In genomic region chr12:64028541-64028940, GRCh38 we compare ENCODE assay signal across 17 cellular contexts.
"Had no signal": no experiment of that assay in that cellular context is flagged by ENCODE, and none has a peak within 500 bp of the region (broad histone marks: within the 10 kb centered on the region; RNA-seq: fewer than 3 reads in every experiment).

No MANE protein-coding gene starts in this region.

- H3K36me3 Mint-ChIP-seq: activated naive CD4-positive, alpha-beta T cell treated with anti-CD3 and anti-CD28 coated beads, Interleukin-2, amount 10 ng/mL, durations not matched to agents 7 days and 5 days; natural killer cell had no signal

- DNase-seq: activated CD4-positive, alpha-beta T cell treated with anti-CD3 and anti-CD28 coated beads, Interleukin-2, amount 10 ng/mL, durations not matched to agents 7 days and 5 days; activated CD8-positive, alpha-beta T cell treated with anti-CD3 and anti-CD28 coated beads, Interleukin-2, amount 10 ng/mL, durations not matched to agents 7 days and 5 days; activated naive CD4-positive, alpha-beta T cell treated with anti-CD3 and anti-CD28 coated beads, Interleukin-2, amount 10 ng/mL, durations not matched to agents 7 days and 5 days; activated naive CD8-positive, alpha-beta T cell treated with anti-CD3 and anti-CD28 coated beads, Interleukin-2, amount 50 U/mL, for 24 hours; activated T-cell treated with anti-CD3 and anti-CD28 coated beads, Interleukin-2, amount 50 U/mL, for 4 hours; aorta; cortex of kidney; erythroblast; natural killer cell; posterior cingulate gyrus; retina; stimulated activated CD4-positive, alpha-beta T cell treated with anti-CD3 and anti-CD28 coated beads, Interleukin-12 subunit alpha, Interleukin-12 subunit beta, amount 100 ng/mL, for 4 hours; stimulated activated CD4-positive, alpha-beta T cell treated with anti-CD3 and anti-CD28 coated beads, Interleukin-1b, Interleukin-23, amount 100 ng/mL, for 48 hours; stimulated activated CD8-positive, alpha-beta memory T cell treated with anti-CD3 and anti-CD28 coated beads, Interleukin-4, amount 100 ng/mL, for 48 hours; stimulated activated naive CD4-positive, alpha-beta T cell treated with Interleukin-2 at 50 U/mL for 16 hours; substantia nigra had no signal

- H3K4me1 Mint-ChIP-seq: activated CD4-positive, alpha-beta T cell treated with anti-CD3 and anti-CD28 coated beads, Interleukin-2, amount 10 ng/mL, durations not matched to agents 7 days and 5 days; activated naive CD4-positive, alpha-beta T cell treated with anti-CD3 and anti-CD28 coated beads, Interleukin-2, amount 10 ng/mL, durations not matched to agents 7 days and 5 days; activated naive CD8-positive, alpha-beta T cell treated with anti-CD3 and anti-CD28 coated beads, Interleukin-2, amount 50 U/mL, for 24 hours; natural killer cell had no signal

- H3K27ac Mint-ChIP-seq: activated CD4-positive, alpha-beta T cell treated with anti-CD3 and anti-CD28 coated beads, Interleukin-2, amount 10 ng/mL, durations not matched to agents 7 days and 5 days; activated CD8-positive, alpha-beta T cell treated with anti-CD3 and anti-CD28 coated beads, Interleukin-2, amount 10 ng/mL, durations not matched to agents 7 days and 5 days; activated naive CD4-positive, alpha-beta T cell treated with anti-CD3 and anti-CD28 coated beads, Interleukin-2, amount 10 ng/mL, durations not matched to agents 7 days and 5 days; activated naive CD8-positive, alpha-beta T cell treated with anti-CD3 and anti-CD28 coated beads, Interleukin-2, amount 50 U/mL, for 24 hours; natural killer cell; WTC11 had no signal

- ATAC-seq: activated CD8-positive, alpha-beta T cell treated with anti-CD3 and anti-CD28 coated beads, Interleukin-2, amount 10 ng/mL, durations not matched to agents 7 days and 5 days; activated naive CD8-positive, alpha-beta T cell treated with anti-CD3 and anti-CD28 coated beads, Interleukin-2, amount 50 U/mL, for 24 hours; activated T-cell treated with anti-CD3 and anti-CD28 coated beads, Interleukin-2, amount 50 U/mL, for 4 hours; WTC11 had no signal

- H3K4me3 Mint-ChIP-seq: activated CD4-positive, alpha-beta T cell treated with anti-CD3 and anti-CD28 coated beads, Interleukin-2, amount 10 ng/mL, durations not matched to agents 7 days and 5 days; activated CD8-positive, alpha-beta T cell treated with anti-CD3 and anti-CD28 coated beads, Interleukin-2, amount 10 ng/mL, durations not matched to agents 7 days and 5 days; activated naive CD4-positive, alpha-beta T cell treated with anti-CD3 and anti-CD28 coated beads, Interleukin-2, amount 10 ng/mL, durations not matched to agents 7 days and 5 days; activated naive CD8-positive, alpha-beta T cell treated with anti-CD3 and anti-CD28 coated beads, Interleukin-2, amount 50 U/mL, for 24 hours; activated T-cell treated with anti-CD3 and anti-CD28 coated beads, Interleukin-2, amount 50 U/mL, for 4 hours; natural killer cell; WTC11 had no signal

- H3K9me3 Mint-ChIP-seq: activated CD4-positive, alpha-beta T cell treated with anti-CD3 and anti-CD28 coated beads, Interleukin-2, amount 10 ng/mL, durations not matched to agents 7 days and 5 days; activated naive CD4-positive, alpha-beta T cell treated with anti-CD3 and anti-CD28 coated beads, Interleukin-2, amount 10 ng/mL, durations not matched to agents 7 days and 5 days; activated naive CD8-positive, alpha-beta T cell treated with anti-CD3 and anti-CD28 coated beads, Interleukin-2, amount 50 U/mL, for 24 hours; activated T-cell treated with anti-CD3 and anti-CD28 coated beads, Interleukin-2, amount 50 U/mL, for 4 hours; natural killer cell had no signal
